14 cellular contexts compared by ENCODE assay signal in the genomic region with DNA sequence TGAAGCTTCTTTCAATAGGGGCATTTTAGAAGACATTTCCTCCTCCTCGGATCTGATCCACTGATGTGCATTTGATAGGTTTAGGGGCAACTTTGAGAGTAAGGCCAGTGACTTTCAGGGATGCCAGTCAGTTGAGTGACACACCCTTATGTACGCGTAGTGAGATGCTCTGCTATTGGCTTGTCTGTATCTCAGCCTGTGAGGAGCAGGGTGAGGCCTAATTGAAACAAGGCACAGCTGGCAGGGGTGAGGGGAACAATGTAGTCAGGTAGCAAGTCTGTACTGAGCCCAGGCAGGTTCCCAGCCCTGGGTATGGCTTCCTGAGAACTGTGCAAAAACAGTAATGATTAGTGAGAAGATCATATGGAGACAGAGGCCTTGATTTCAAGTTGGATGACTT.
DNase-seq lines count a peak whose midpoint lies in the region; ATAC-seq, FAIRE-seq and TF ChIP-seq lines count a peak whose summit lies in the region.
"Had no signal": no experiment of that assay in that cellular context is flagged by ENCODE, and none has a peak within 500 bp of the region (broad histone marks: within the 10 kb centered on the region; RNA-seq: fewer than 3 reads in every experiment).

No MANE protein-coding gene starts in this region.

- TF ChIP-seq POLR2A in GM12891 (IDR thresholded peaks at IDR 0.05; ENCODE audit: low read depth, low read length) = no peak

- H3K36me3 ChIP-seq in RWPE2 (ENCODE audit: low read depth) (no peaks in the 10 kb centered on the region), bronchial epithelial cell (ENCODE audit: control insufficient read depth, insufficient read depth, low read length) (no peaks in the 10 kb centered on the region)

- DNase-seq in GM12891 (ENCODE audit: insufficient read length, low spot score) = no peak
- no peak for DNase-seq in RWPE2 (ENCODE audit: low spot score)
- DNase-seq in bronchial epithelial cell (ENCODE audit: low read depth) = peak; percentile 91
- DNase-seq in stimulated activated CD4-positive, alpha-beta T cell treated with anti-CD3 and anti-CD28 coated beads, Interleukin-15, amount 100 ng/mL, for 48 hours (ENCODE audit: low read depth in 2 of 2) = peak; percentile 38 to 42
- no peak for DNase-seq in hypothalamus (lab: John Stamatoyannopoulos, UW)
- no peak for DNase-seq in AG08396 (ENCODE audit: low spot score)
- no peak for DNase-seq in coronary artery (ENCODE audit: low spot score)
- DNase-seq: dermis blood vessel endothelial cell, left cardiac atrium, MM.1S, NCI-H526, SHP77 treated with DMSO at 0.1 percent for 48 hours had no signal

- H3K9me3 ChIP-seq in RWPE2 (ENCODE audit: severe bottlenecking) = no peaks in the 10 kb centered on the region

- peak; percentile 37; the same call in 1 of the 3 replicates for ATAC-seq in RWPE2 (ENCODE audit: low read depth)
- no peak for ATAC-seq in HG02642 (IDR thresholded peaks at IDR 0.05; ENCODE audit: poor library complexity, unreplicated experiment)
- ATAC-seq: left cardiac atrium had no signal

- FAIRE-seq in GM12891 (lab: Jason Lieb, UNC) (peak; percentile 80), bronchial epithelial cell (lab: Jason Lieb, UNC) (peak; percentile 32)

- no peak overlapping the region for H3K4me3 ChIP-seq in RWPE2 (ENCODE audit: severe bottlenecking)
- no peak overlapping the region for H3K4me3 ChIP-seq in bronchial epithelial cell (ENCODE audit: low read depth, low read length)
- H3K4me3 ChIP-seq in coronary artery = no peak overlapping the region

- H3K27ac ChIP-seq in RWPE2 (ENCODE audit: poor library complexity, severe bottlenecking) = no peak overlapping the region
- H3K27ac ChIP-seq in coronary artery = no peak overlapping the region
- H3K27ac ChIP-seq: C4-2B had no signal

- H3K27me3 ChIP-seq in RWPE2 (ENCODE audit: insufficient read depth, poor library complexity, severe bottlenecking) (no peaks in the 10 kb centered on the region), bronchial epithelial cell (ENCODE audit: control insufficient read depth, insufficient read depth, low read length) (no peaks in the 10 kb centered on the region)

- TF ChIP-seq CTCF in RWPE2 (IDR thresholded peaks at IDR 0.05; ENCODE audit: poor library complexity, severe bottlenecking) (no peak), bronchial epithelial cell (IDR thresholded peaks at IDR 0.05; ENCODE audit: insufficient read depth, low read length, severe bottlenecking) (no peak), coronary artery (IDR thresholded peaks at IDR 0.05) (no peak)

- peaks cover 11% of the 10 kb centered on the region for H3K4me1 ChIP-seq in RWPE2 (ENCODE audit: insufficient read depth, poor library complexity, severe bottlenecking)

TF ChIP-seq in GM12891, 5 proteins besides CTCF, POLR2A, EP300 and RAD21:
- TF ChIP-seq PAX5 (IDR thresholded peaks at IDR 0.05; ENCODE audit: insufficient read depth, low read length, severe bottlenecking) (no peak), TAF1 (IDR thresholded peaks at IDR 0.05; ENCODE audit: low read depth, low read length) (no peak), SPI1 (IDR thresholded peaks at IDR 0.05; ENCODE audit: low read depth, low read length) (no peak), POLR2AphosphoS5 (IDR thresholded peaks at IDR 0.05; ENCODE audit: low read depth, low read length) (no peak), POU2F2 (IDR thresholded peaks at IDR 0.05; ENCODE audit: low read depth, low read length) (no peak)

Comparison
In these comparisons a context has a peak if more than half of its experiments do, and no peak if none do; other contexts are left out.
1. DNase-seq: peak in bronchial epithelial cell (single experiment) and stimulated activated CD4-positive, alpha-beta T cell treated with anti-CD3 and anti-CD28 coated beads, Interleukin-15, amount 100 ng/mL, for 48 hours (2 of 2); none in GM12891 (single experiment), RWPE2 (single experiment), hypothalamus (0 of 51), AG08396 (single experiment) and coronary artery (single experiment).